ENCODE assay signal across 34 cellular contexts in the genomic region with DNA sequence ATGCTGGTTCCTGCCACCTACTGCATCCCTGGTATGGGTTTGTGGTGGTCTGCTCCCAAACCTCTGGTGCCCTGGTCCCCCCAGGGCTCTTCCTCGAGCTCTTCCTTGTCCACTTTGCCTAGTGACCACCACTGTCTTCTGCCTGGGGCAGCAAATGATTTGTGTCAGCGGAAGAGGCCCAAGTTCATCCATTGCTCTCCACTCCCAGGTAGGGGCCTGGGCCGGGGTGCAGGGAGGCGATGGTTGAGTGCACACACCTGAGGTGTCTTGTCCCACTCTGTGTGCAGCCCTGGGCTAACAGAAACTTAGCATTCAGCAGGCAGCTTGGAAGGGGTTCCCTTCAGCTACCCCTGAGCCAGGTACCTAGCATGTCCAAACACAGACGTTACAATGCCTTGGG.
"Had no signal": no experiment of that assay in that cellular context is flagged by ENCODE, and none has a peak within 500 bp of the region (broad histone marks: within the 10 kb centered on the region; RNA-seq: fewer than 3 reads in every experiment).

No MANE protein-coding gene starts in this region.

- H3K9ac ChIP-seq: KMS-11 had no signal

- H3K27ac ChIP-seq: KMS-11 had no signal

- H3K36me3 ChIP-seq: MG63 had no signal

- H3K4me3 ChIP-seq: MG63 had no signal

- H3K9me3 ChIP-seq: MG63 had no signal

- H3K27me3 ChIP-seq: MG63 had no signal

- H3K4me2 ChIP-seq: KMS-11 had no signal

- DNase-seq: Karpas-422, Kasumi-1, KG1, MG63, MM.1S, MV-4-11, NCI-H1048, NCI-H1092, NCI-H1092 treated with DMSO at 0.1 percent for 48 hours, NCI-H1105, NCI-H1105 treated with DMSO at 0.1 percent for 48 hours, NCI-H1417, NCI-H1417 treated with DMSO at 0.1 percent for 48 hours, NCI-H1436, NCI-H1436 treated with DMSO at 0.1 percent for 48 hours, NCI-H146, NCI-H1694, NCI-H1694 treated with DMSO at 0.1 percent for 48 hours, NCI-H187, NCI-H187 treated with DMSO at 0.1 percent for 48 hours, NCI-H1930, NCI-H2029, NCI-H2029 treated with DMSO at 0.1 percent for 48 hours, NCI-H2081, NCI-H2081 treated with DMSO at 0.1 percent for 48 hours, NCI-H2107, NCI-H2171, NCI-H2171 treated with DMSO at 0.1 percent for 48 hours, NCI-H2227 treated with DMSO at 0.1 percent for 48 hours, NCI-H226, NCI-H345, NCI-H446, NCI-H446 treated with DMSO at 0.1 percent for 48 hours had no signal
